ENCODE assay signal across 6 cellular contexts in the genomic region with DNA sequence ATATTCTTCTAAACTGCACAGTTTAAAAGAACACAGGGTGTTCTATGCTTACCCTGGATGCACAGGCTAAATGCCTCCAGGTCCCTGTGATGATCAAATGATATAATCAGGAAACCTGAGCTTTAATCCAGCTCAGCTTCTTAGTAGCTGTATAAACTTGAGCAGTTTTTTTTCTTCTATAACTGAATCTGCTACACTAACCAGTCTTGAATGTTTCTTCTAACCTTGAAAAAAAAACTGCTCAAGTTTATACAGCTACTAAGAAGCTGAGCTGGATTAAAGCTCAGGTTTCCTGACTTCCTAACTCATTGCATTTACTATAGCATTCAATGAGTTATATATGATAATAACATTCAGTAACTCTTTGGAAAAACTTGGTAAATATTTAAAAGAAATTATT.
"Had no signal": no experiment of that assay in that cellular context is flagged by ENCODE, and none has a peak within 500 bp of the region (broad histone marks: within the 10 kb centered on the region; RNA-seq: fewer than 3 reads in every experiment).

No MANE protein-coding gene starts in this region.

- H3K27ac ChIP-seq: HL-60 had no signal

- H3K4me3 ChIP-seq: K562 had no signal

- DNase-seq: KBM-7, KG1 had no signal

- ATAC-seq: HepG2, K562 had no signal

- H3K4me3 Mint-ChIP-seq: IgD-negative memory B cell had no signal

- H3K4me1 Mint-ChIP-seq: IgD-negative memory B cell had no signal

- H3K36me3 Mint-ChIP-seq: IgD-negative memory B cell had no signal
